Comparison of ENCODE assay signal across 13 cellular contexts in the genomic region with DNA sequence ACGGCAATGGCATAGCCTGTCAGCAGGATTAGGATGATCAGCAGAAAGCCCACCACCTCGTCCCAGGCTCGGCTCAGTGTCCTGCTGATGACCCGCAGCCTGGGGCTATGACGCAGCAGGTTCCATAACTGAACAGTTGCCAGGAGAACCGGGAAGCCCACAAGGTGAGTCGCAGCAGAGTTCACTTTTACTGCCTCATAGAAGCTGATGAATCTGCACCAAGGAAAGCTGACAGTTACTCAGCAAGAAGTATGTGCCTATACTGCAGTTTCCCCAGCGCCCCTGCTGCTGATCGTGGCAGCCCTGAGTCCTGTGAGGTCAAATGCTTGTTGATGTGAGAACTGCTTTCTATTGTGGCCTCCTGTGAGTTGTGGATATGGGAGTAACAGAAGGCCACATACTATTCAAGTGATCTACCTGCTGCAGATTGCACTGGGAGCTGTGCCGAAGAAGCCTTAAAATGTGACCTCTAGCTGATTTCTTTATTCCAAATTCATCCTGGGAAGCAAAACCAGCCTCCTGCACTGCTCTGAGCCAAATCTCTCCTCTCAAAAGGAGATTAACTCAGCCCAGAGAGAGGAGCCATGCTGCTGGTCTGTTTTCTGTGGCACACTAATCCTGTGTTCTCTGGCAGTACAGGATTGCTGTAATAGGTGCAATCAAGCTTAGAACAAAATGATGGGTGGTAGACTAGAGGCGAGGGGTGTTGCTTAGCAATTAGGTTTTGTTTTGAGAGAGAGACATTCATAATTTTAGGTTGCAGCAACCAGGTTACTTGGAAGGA. TPM values are rescaled to one million over a fixed set of nuclear protein-coding genes. Genes with fewer than 3 reads are reported as not detected.
DNase-seq lines count a peak whose midpoint lies in the region; ATAC-seq, FAIRE-seq and TF ChIP-seq lines count a peak whose summit lies in the region.
"Had no signal": no experiment of that assay in that cellular context is flagged by ENCODE, and none has a peak within 500 bp of the region (broad histone marks: within the 10 kb centered on the region; RNA-seq: fewer than 3 reads in every experiment).

No MANE protein-coding gene starts in this region.

- no peak overlapping the region for H3K9ac ChIP-seq in GM12878 (ENCODE audit: control insufficient read depth, insufficient read depth, low read length)

- H3K79me2 ChIP-seq in ACC112 (ENCODE audit: control insufficient read depth, insufficient read depth, low read length, unreplicated experiment) (peaks cover 22% of the 10 kb centered on the region), GM23338 (replicated peaks; ENCODE audit: insufficient read depth) (peaks cover 21% of the 10 kb centered on the region), GM12878 (ENCODE audit: control insufficient read depth, insufficient read depth, low read length) (no peaks in the 10 kb centered on the region; the same call in 1 of the 2 replicates)

- CTCF ChIA-PET in GM12878 (lab: Yijun Ruan, JAX) = interaction anchor here (1.4 kb wide), 1 partner anchor 27 kb away, joined by 3 read pairs; no protein-coding TSS in a partner anchor

- H3K27me3 Mint-ChIP-seq in GM23338 (ENCODE audit: insufficient read depth, low read depth, poor library complexity) = peaks cover under 1% of the 10 kb centered on the region

- H3K4me1 ChIP-seq in ACC112 (ENCODE audit: control insufficient read depth, insufficient read depth, low read length, unreplicated experiment) = peaks cover 17% of the 10 kb centered on the region
- H3K4me1 ChIP-seq in GM23338 (ENCODE audit: insufficient read depth) = peaks cover 9% of the 10 kb centered on the region
- H3K4me1 ChIP-seq in GM12878 (ENCODE audit: control insufficient read depth, insufficient read depth, low read length) = no peaks in the 10 kb centered on the region

- no peak for TF ChIP-seq RAD21 in GM12878 (IDR thresholded peaks at IDR 0.05; ENCODE audit: insufficient read depth, low read depth, low read length)

- TF ChIP-seq CTCF in GM23338 (conservative IDR thresholded peaks at IDR 0.05; ENCODE audit: low read depth in 2 of 2) = no peak
- no peak for TF ChIP-seq CTCF in GM12878 (IDR thresholded peaks at IDR 0.05 in 2 of 3, conservative IDR thresholded peaks at IDR 0.05 in 1 of 3; ENCODE audit: control insufficient read depth in 2 of 3, extremely low read depth in 1 of 3, insufficient read depth in 1 of 3, low read depth in 3 of 3, low read length in 3 of 3)

- H3K27ac Mint-ChIP-seq in GM23338 = peak overlapping the region; percentile 87; the same call in 1 of the 2 replicates

- ATAC-seq in GM23338 (peak; percentile 13; the same call in 2 of the 3 replicates), GM12878 (no peak), HG03469 (IDR thresholded peaks at IDR 0.05; ENCODE audit: unreplicated experiment) (no peak), HG03439 (IDR thresholded peaks at IDR 0.05; ENCODE audit: unreplicated experiment) (no peak)
- ATAC-seq: esophagus mucosa had no signal

- peaks cover 5% of the 10 kb centered on the region; the same call in 1 of the 3 replicates for H3K9me3 ChIP-seq in GM12878 (replicated peaks; ENCODE audit: control insufficient read depth, insufficient read depth, low read length)
- H3K9me3 ChIP-seq: Caco-2 had no signal

- RAD21 ChIA-PET in GM12878 (lab: Charles Lee; ENCODE audit: unreplicated experiment) = no interaction called here

- TF ChIP-seq POLR2A in GM12878 (IDR thresholded peaks at IDR 0.05; ENCODE audit: low read depth, low read length) = peak; percentile 45; the same call in 1 of the 2 replicates

- in situ Hi-C loops in GM12878 (cut with MboI) = no loop called here

- H3K4me3 Mint-ChIP-seq in GM23338 = no peak overlapping the region

- TF ChIP-seq EP300 in GM12878 (IDR thresholded peaks at IDR 0.05; ENCODE audit: borderline replicate concordance in 1 of 2, control insufficient read depth in 1 of 2, low read depth in 2 of 2, low read length in 2 of 2) = no peak

- H3K27me3 ChIP-seq in ACC112 (ENCODE audit: insufficient read depth, low read length) = no peaks in the 10 kb centered on the region
- H3K27me3 ChIP-seq in GM23338 (ENCODE audit: insufficient read depth) = no peaks in the 10 kb centered on the region
- H3K27me3 ChIP-seq in GM12878 (replicated peaks in 1 of 2; ENCODE audit: control insufficient read depth in 2 of 2, insufficient read depth in 2 of 2, low read length in 1 of 2) = no peaks in the 10 kb centered on the region

- WGBS in GM12878 (ENCODE audit: insufficient coverage, insufficient replicate concordance, low lambda C conversion rate, missing lambda C conversion rate) = 88% methylated on average over 11 of the region's 11 CpGs

- no TSS peak for BruUV-seq in GM12878 (replicated peaks; lab: Mats Ljungman, UMichigan)

- 0 out of 3 replicates have a peak, but pooled peaks cover 3% of the 10 kb centered on the region for H3K9me3 Mint-ChIP-seq in GM23338

- H3K9me2 ChIP-seq in GM23338 (ENCODE audit: insufficient read depth) = no peaks in the 10 kb centered on the region

- DNase-seq in GM23338 (ENCODE audit: low spot score) (no peak), GM12878 (ENCODE audit: low read depth, low spot score) (no peak), kidney tubule cell (ENCODE audit: low spot score) (peak; percentile 84), NCI-H2029 (lab: John Stamatoyannopoulos, UW) (no peak), SHP77 treated with DMSO at 0.1 percent for 48 hours (lab: John Stamatoyannopoulos, UW) (no peak)
- DNase-seq: activated gamma-delta T cell; Caco-2; NCI-H510A; stimulated activated CD4-positive, alpha-beta T cell treated with anti-CD3 and anti-CD28 coated beads, Interleukin-1b, Interleukin-23, amount 100 ng/mL, for 48 hours had no signal

- no peak overlapping the region for H3K4me2 ChIP-seq in GM23338
- no peak overlapping the region for H3K4me2 ChIP-seq in GM12878 (ENCODE audit: control insufficient read depth, insufficient read depth)

- peaks cover 20% of the 10 kb centered on the region for H3K36me3 Mint-ChIP-seq in GM23338 (ENCODE audit: low read depth)

- SMC1A ChIA-PET in GM12878 (lab: Charles Lee; ENCODE audit: uncharacterized antibody, unreplicated experiment) = interaction anchor here (1.3 to 1.4 kb wide), 3 partner anchors 10 to 369 kb away, joined by 3 to 5 read pairs (median 4); no protein-coding TSS in a partner anchor

- peaks cover 5% of the 10 kb centered on the region; the same call in 1 of the 3 replicates for H3K4me1 Mint-ChIP-seq in GM23338

- peaks cover under 1% of the 10 kb centered on the region; the same call in 1 of the 2 replicates for H3F3A ChIP-seq in GM23338 (replicated peaks; ENCODE audit: low read depth)

- POLR2A ChIA-PET in GM12878 (lab: Charles Lee) = no interaction called here

- H3K4me3 ChIP-seq in ACC112 (ENCODE audit: low read depth, low read length) = no peak overlapping the region
- H3K4me3 ChIP-seq in GM23338 = no peak overlapping the region
- H3K4me3 ChIP-seq in GM12878 = no peak overlapping the region

- no peak for FAIRE-seq in GM12878 (lab: Jason Lieb, UNC)

- H4K20me1 ChIP-seq in GM23338 (replicated peaks; ENCODE audit: insufficient read depth) (peaks cover 21% of the 10 kb centered on the region), GM12878 (ENCODE audit: control insufficient read depth, insufficient read depth) (no peaks in the 10 kb centered on the region)

- intact Hi-C loops in GM12878 (cut with micrococcal nuclease; ENCODE audit: unreplicated experiment) = no loop called here

- H3K27ac ChIP-seq in ACC112 (ENCODE audit: low read depth, low read length) = peak overlapping the region; percentile 61
- H3K27ac ChIP-seq in GM23338 (ENCODE audit: low read depth) = peak overlapping the region; percentile 74
- no peak overlapping the region for H3K27ac ChIP-seq in GM12878 (ENCODE audit: control insufficient read depth, insufficient read depth)

- H3K36me3 ChIP-seq in ACC112 (ENCODE audit: insufficient read depth, low read length) (peaks cover 15% of the 10 kb centered on the region), GM23338 (ENCODE audit: insufficient read depth) (peaks cover 8% of the 10 kb centered on the region), GM12878 (ENCODE audit: control insufficient read depth in 2 of 2, insufficient read depth in 2 of 2, low read length in 1 of 2) (peaks cover 4 to 16% of the 10 kb centered on the region in 2 experiments)

- H2AFZ ChIP-seq in ACC112 (ENCODE audit: low read length, unreplicated experiment) (no peak overlapping the region), GM23338 (no peak overlapping the region), GM12878 (ENCODE audit: control insufficient read depth, low read depth, low read length) (no peak overlapping the region)

RNA-seq across cellular contexts. Expression of a gene that starts 38.8 kb away (rescaled TPM):
- total RNA-seq in GM23338 (2014; rRNA removed; shearing (Covaris generic)) = 231 and 234 TPM in 2 replicates
- polyA plus RNA-seq in GM23338 (2016; fragmentation: Nextera tagmentation; extraction: Ambion mirVana) (108 and 113 TPM in 2 replicates), GM12878 (2011; rRNA removed) (277 and 293 TPM in 2 replicates), GM12878 (2014; fragmentation: Illumina TruSeq; extraction: Trizol) (189 and 196 TPM in 2 replicates), GM12878 (2014; fragmentation: Nextera tagmentation; extraction: Ambion mirVana) (100 to 1,000 TPM in 1 of 2 experiments, 10 to 100 TPM in 1; 97.3 to 136 TPM), GM12878 (2014; rRNA removed) (120 and 155 TPM in 2 replicates), GM12878 (2016; fragmentation: Nextera tagmentation; extraction: Ambion mirVana) (100 to 1,000 TPM; 113 to 125 TPM)
- total RNA-seq in GM12878 (2013; cell fraction: nucleolus; rRNA removed) = 347 and 367 TPM in 2 replicates
- total RNA-seq in GM12878 (2014; rRNA removed) (133 and 160 TPM in 2 replicates), GM12878 (2014; rRNA removed; fragmentation: Illumina TruSeq; extraction: Trizol) (148 and 150 TPM in 2 replicates), GM12878 (2021) (134 and 140 TPM in 2 replicates)
- 130 TPM for polyA plus RNA-seq in GM12878 (2011; ENCODE audit: low read depth)
- 195 and 230 TPM in 2 replicates for polyA plus RNA-seq in GM12878 (2011; cell fraction: cytosol; rRNA removed)
- polyA plus RNA-seq in GM12878 (2011; cell fraction: nucleus; rRNA removed) = 237 and 271 TPM in 2 replicates
- 158 and 177 TPM in 2 replicates for polyA plus RNA-seq in GM12878 (2012)
- 190 and 206 TPM in 2 replicates for polyA minus RNA-seq in GM12878 (2011; rRNA and poly(A)+ RNA removed)
- polyA minus RNA-seq in GM12878 (2011; cell fraction: cytosol; rRNA and poly(A)+ RNA removed) = 44.1 and 49.4 TPM in 2 replicates
- polyA minus RNA-seq in GM12878 (2011; cell fraction: nucleus; rRNA and poly(A)+ RNA removed) = 53.4 and 67.3 TPM in 2 replicates

RNA-seq across cellular contexts. Expression of a gene that starts 50.1 kb away (rescaled TPM):
- 14.8 and 20.6 TPM in 2 replicates for total RNA-seq in GM23338 (2014; rRNA removed; shearing (Covaris generic))
- polyA plus RNA-seq in GM23338 (2016; fragmentation: Nextera tagmentation; extraction: Ambion mirVana) (9.5 and 13.3 TPM in 2 replicates), GM12878 (2011; rRNA removed) (6.5 and 7.5 TPM in 2 replicates), GM12878 (2014; fragmentation: Illumina TruSeq; extraction: Trizol) (3.8 and 5.4 TPM in 2 replicates), GM12878 (2014; fragmentation: Nextera tagmentation; extraction: Ambion mirVana) (1 to 10 TPM in 1 of 2 experiments, under 1 TPM in 1; 0.82 to 2.0 TPM), GM12878 (2014; rRNA removed) (5.6 and 8.9 TPM in 2 replicates), GM12878 (2016; fragmentation: Nextera tagmentation; extraction: Ambion mirVana) (1 to 10 TPM; 6.6 to 9.9 TPM)
- 10.0 and 10.3 TPM in 2 replicates for total RNA-seq in GM12878 (2013; cell fraction: nucleolus; rRNA removed)
- total RNA-seq in GM12878 (2014; rRNA removed) (4.5 and 6.9 TPM in 2 replicates), GM12878 (2014; rRNA removed; fragmentation: Illumina TruSeq; extraction: Trizol) (3.9 and 6.0 TPM in 2 replicates), GM12878 (2021) (7.2 and 7.9 TPM in 2 replicates)
- polyA plus RNA-seq in GM12878 (2011; ENCODE audit: low read depth) = 6.8 TPM
- polyA plus RNA-seq in GM12878 (2011; cell fraction: cytosol; rRNA removed) = 7.2 and 7.5 TPM in 2 replicates
- polyA plus RNA-seq in GM12878 (2011; cell fraction: nucleus; rRNA removed) = 10.5 and 11.7 TPM in 2 replicates
- 9.6 and 12.2 TPM in 2 replicates for polyA plus RNA-seq in GM12878 (2012)
- polyA minus RNA-seq in GM12878 (2011; rRNA and poly(A)+ RNA removed) = 4.8 and 8.2 TPM in 2 replicates
- polyA minus RNA-seq in GM12878 (2011; cell fraction: cytosol; rRNA and poly(A)+ RNA removed) = 2.1 and 6.2 TPM in 2 replicates
- polyA minus RNA-seq in GM12878 (2011; cell fraction: nucleus; rRNA and poly(A)+ RNA removed) = 5.6 and 8.8 TPM in 2 replicates
